In genomic region chr17:75816693-75817092, GRCh38 we compare ENCODE assay signal across 21 cellular contexts.
"Had no signal": no experiment of that assay in that cellular context is flagged by ENCODE, and none has a peak within 500 bp of the region (broad histone marks: within the 10 kb centered on the region; RNA-seq: fewer than 3 reads in every experiment).

No MANE protein-coding gene starts in this region.

- DNase-seq: activated CD4-positive, alpha-beta T cell treated with anti-CD3 and anti-CD28 coated beads for 1 hour; activated CD4-positive, alpha-beta T cell treated with anti-CD3 and anti-CD28 coated beads, Interleukin-2, amount 50 U/mL, for 1 hour; activated CD8-positive, alpha-beta memory T cell treated with anti-CD3 and anti-CD28 coated beads for 24 hours; activated CD8-positive, alpha-beta memory T cell treated with anti-CD3 and anti-CD28 coated beads, Interleukin-2, amount 50 U/mL, for 4 hours; activated naive CD4-positive, alpha-beta T cell treated with anti-CD3 and anti-CD28 coated beads for 36 hours; activated T-cell treated with anti-CD3 and anti-CD28 coated beads, Interleukin-2, amount 50 U/mL, for 4 hours; effector CD8-positive, alpha-beta T cell; foreskin keratinocyte; midbrain; natural killer cell; retina; spleen; stimulated activated CD4-positive, alpha-beta T cell treated with anti-CD3 and anti-CD28 coated beads, Interleukin-4, amount 100 ng/mL, for 1 hour; substantia nigra; T-helper 1 cell; thyroid gland; upper lobe of right lung had no signal

- H3K9me3 Mint-ChIP-seq: activated naive CD4-positive, alpha-beta T cell treated with anti-CD3 and anti-CD28 coated beads for 36 hours; activated T-cell treated with anti-CD3 and anti-CD28 coated beads, Interleukin-2, amount 50 U/mL, for 4 hours; dendritic cell treated with granulocyte-macrophage colony-stimulating factor and Interleukin-4, amounts not matched to agents 40 ng/mL and 50 ng/mL, for 4 days; natural killer cell; stimulated activated naive CD8-positive, alpha-beta T cell treated with anti-CD3 and anti-CD28 coated beads, Interleukin-15, Interleukin-2, amounts not matched to agents 100 ng/mL and 50 ng/mL, for 24 hours had no signal

- H3K27ac Mint-ChIP-seq: dendritic cell treated with granulocyte-macrophage colony-stimulating factor and Interleukin-4, amounts not matched to agents 40 ng/mL and 50 ng/mL, for 4 days; natural killer cell; stimulated activated naive CD8-positive, alpha-beta T cell treated with anti-CD3 and anti-CD28 coated beads, Interleukin-15, Interleukin-2, amounts not matched to agents 100 ng/mL and 50 ng/mL, for 24 hours had no signal

- ATAC-seq: activated T-cell treated with anti-CD3 and anti-CD28 coated beads, Interleukin-2, amount 50 U/mL, for 4 hours; foreskin keratinocyte; natural killer cell; upper lobe of right lung had no signal

- H3K36me3 Mint-ChIP-seq: natural killer cell had no signal

- H3K4me1 ChIP-seq: thyroid gland, upper lobe of right lung had no signal

- FAIRE-seq: TTC549 had no signal

- H3K4me3 Mint-ChIP-seq: activated naive CD4-positive, alpha-beta T cell treated with anti-CD3 and anti-CD28 coated beads for 36 hours; activated T-cell treated with anti-CD3 and anti-CD28 coated beads, Interleukin-2, amount 50 U/mL, for 4 hours; dendritic cell treated with granulocyte-macrophage colony-stimulating factor and Interleukin-4, amounts not matched to agents 40 ng/mL and 50 ng/mL, for 4 days; natural killer cell; stimulated activated naive CD8-positive, alpha-beta T cell treated with anti-CD3 and anti-CD28 coated beads, Interleukin-15, Interleukin-2, amounts not matched to agents 100 ng/mL and 50 ng/mL, for 24 hours had no signal

- H3K4me3 ChIP-seq: spleen, thyroid gland, upper lobe of right lung had no signal

- H3K9me3 ChIP-seq: spleen, thyroid gland, upper lobe of right lung had no signal

- H3K27ac ChIP-seq: foreskin keratinocyte, spleen, thyroid gland, upper lobe of right lung had no signal

- H3K27me3 Mint-ChIP-seq: dendritic cell treated with granulocyte-macrophage colony-stimulating factor and Interleukin-4, amounts not matched to agents 40 ng/mL and 50 ng/mL, for 4 days; progenitor cell of endocrine pancreas; stimulated activated naive CD8-positive, alpha-beta T cell treated with anti-CD3 and anti-CD28 coated beads, Interleukin-15, Interleukin-2, amounts not matched to agents 100 ng/mL and 50 ng/mL, for 24 hours had no signal

- H3K27me3 ChIP-seq: foreskin keratinocyte, spleen, thyroid gland, upper lobe of right lung had no signal
